Comparison of ENCODE assay signal across 25 cellular contexts in genomic region chr20:58223358-58223941, GRCh38. TPM values are rescaled to one million over a fixed set of nuclear protein-coding genes. Genes with fewer than 3 reads are reported as not detected.
DNase-seq lines count a peak whose midpoint lies in the region; ATAC-seq lines count a peak whose summit lies in the region.
"Had no signal": no experiment of that assay in that cellular context is flagged by ENCODE, and none has a peak within 500 bp of the region (broad histone marks: within the 10 kb centered on the region; RNA-seq: fewer than 3 reads in every experiment).

No MANE protein-coding gene starts in this region.

- peaks cover 17% of the 10 kb centered on the region for H3K4me1 Mint-ChIP-seq in activated CD4-positive, alpha-beta memory T cell treated with anti-CD3 and anti-CD28 coated beads for 36 hours (ENCODE audit: low read depth)
- H3K4me1 Mint-ChIP-seq in activated CD4-positive, alpha-beta memory T cell treated with anti-CD3 and anti-CD28 coated beads, Interleukin-2, amount 10 ng/mL, durations not matched to agents 7 days and 5 days = no peaks in the 10 kb centered on the region
- H3K4me1 Mint-ChIP-seq in activated T-helper 2 cell treated with anti-CD3 and anti-CD28 coated beads, Interferon-gamma antibody, Interleukin-2, Interleukin-4, amounts not matched to agents 10 μg/mL and 5 μg/mL and 100 μg/mL, durations not matched to agents 14 hours and 24 hours and 36 hours (ENCODE audit: low read depth) = peaks cover 32% of the 10 kb centered on the region
- peaks cover 13% of the 10 kb centered on the region for H3K4me1 Mint-ChIP-seq in stimulated activated naive CD8-positive, alpha-beta T cell treated with anti-CD3 and anti-CD28 coated beads, Interleukin-15, amount 100 ng/mL, for 72 hours

- no peak overlapping the region for H3K4me3 Mint-ChIP-seq in activated CD4-positive, alpha-beta memory T cell treated with anti-CD3 and anti-CD28 coated beads for 36 hours
- H3K4me3 Mint-ChIP-seq in activated CD4-positive, alpha-beta memory T cell treated with anti-CD3 and anti-CD28 coated beads, Interleukin-2, amount 10 ng/mL, durations not matched to agents 7 days and 5 days = no peak overlapping the region
- H3K4me3 Mint-ChIP-seq in activated T-helper 2 cell treated with anti-CD3 and anti-CD28 coated beads, Interferon-gamma antibody, Interleukin-2, Interleukin-4, amounts not matched to agents 10 μg/mL and 5 μg/mL and 100 μg/mL, durations not matched to agents 14 hours and 24 hours and 36 hours (ENCODE audit: low read depth) = no peak overlapping the region
- no peak overlapping the region for H3K4me3 Mint-ChIP-seq in stimulated activated naive CD8-positive, alpha-beta T cell treated with anti-CD3 and anti-CD28 coated beads, Interleukin-15, amount 100 ng/mL, for 72 hours
- H3K4me3 Mint-ChIP-seq: CD8-positive, alpha-beta memory T cell; IgD-negative memory B cell had no signal

- peaks cover 6% of the 10 kb centered on the region for H3K36me3 Mint-ChIP-seq in activated CD4-positive, alpha-beta memory T cell treated with anti-CD3 and anti-CD28 coated beads for 36 hours
- peaks cover 13% of the 10 kb centered on the region for H3K36me3 Mint-ChIP-seq in activated CD4-positive, alpha-beta memory T cell treated with anti-CD3 and anti-CD28 coated beads, Interleukin-2, amount 10 ng/mL, durations not matched to agents 7 days and 5 days (ENCODE audit: low read depth)
- H3K36me3 Mint-ChIP-seq in activated T-helper 2 cell treated with anti-CD3 and anti-CD28 coated beads, Interferon-gamma antibody, Interleukin-2, Interleukin-4, amounts not matched to agents 10 μg/mL and 5 μg/mL and 100 μg/mL, durations not matched to agents 14 hours and 24 hours and 36 hours (ENCODE audit: low read depth) = peaks cover 16% of the 10 kb centered on the region

- H3K27ac Mint-ChIP-seq in activated CD4-positive, alpha-beta memory T cell treated with anti-CD3 and anti-CD28 coated beads for 36 hours = no peak overlapping the region
- H3K27ac Mint-ChIP-seq in activated CD4-positive, alpha-beta memory T cell treated with anti-CD3 and anti-CD28 coated beads, Interleukin-2, amount 10 ng/mL, durations not matched to agents 7 days and 5 days = no peak overlapping the region
- H3K27ac Mint-ChIP-seq in activated T-helper 2 cell treated with anti-CD3 and anti-CD28 coated beads, Interferon-gamma antibody, Interleukin-2, Interleukin-4, amounts not matched to agents 10 μg/mL and 5 μg/mL and 100 μg/mL, durations not matched to agents 14 hours and 24 hours and 36 hours = peak overlapping the region; percentile 31
- H3K27ac Mint-ChIP-seq in stimulated activated naive CD8-positive, alpha-beta T cell treated with anti-CD3 and anti-CD28 coated beads, Interleukin-15, amount 100 ng/mL, for 72 hours = no peak overlapping the region
- H3K27ac Mint-ChIP-seq: CD8-positive, alpha-beta memory T cell; IgD-negative memory B cell had no signal

- CTCF ChIA-PET in activated CD4-positive, alpha-beta memory T cell treated with anti-CD3 and anti-CD28 coated beads for 36 hours (lab: Charles Lee) = interaction anchor here (1.4 to 2.9 kb wide), 2 partner anchors 12 to 604 kb away, joined by 3 to 31 read pairs; partner anchors contain the start of gene ZBP1
- CTCF ChIA-PET in activated CD4-positive, alpha-beta memory T cell treated with anti-CD3 and anti-CD28 coated beads, Interleukin-2, amount 10 ng/mL, durations not matched to agents 7 days and 5 days (lab: Charles Lee) = no interaction called here

- H3K9me3 Mint-ChIP-seq in activated CD4-positive, alpha-beta memory T cell treated with anti-CD3 and anti-CD28 coated beads for 36 hours = peaks cover 9% of the 10 kb centered on the region
- H3K9me3 Mint-ChIP-seq in activated CD4-positive, alpha-beta memory T cell treated with anti-CD3 and anti-CD28 coated beads, Interleukin-2, amount 10 ng/mL, durations not matched to agents 7 days and 5 days = peaks cover 9% of the 10 kb centered on the region
- peaks cover 28% of the 10 kb centered on the region for H3K9me3 Mint-ChIP-seq in activated T-helper 2 cell treated with anti-CD3 and anti-CD28 coated beads, Interferon-gamma antibody, Interleukin-2, Interleukin-4, amounts not matched to agents 10 μg/mL and 5 μg/mL and 100 μg/mL, durations not matched to agents 14 hours and 24 hours and 36 hours
- peaks cover 6 to 17% of the 10 kb centered on the region in 2 donors for H3K9me3 Mint-ChIP-seq in stimulated activated naive CD8-positive, alpha-beta T cell treated with anti-CD3 and anti-CD28 coated beads, Interleukin-15, amount 100 ng/mL, for 72 hours

- POLR2A ChIA-PET in activated CD4-positive, alpha-beta memory T cell treated with anti-CD3 and anti-CD28 coated beads for 36 hours (lab: Charles Lee) = interaction anchor here (0.6 to 1.6 kb wide), 2 partner anchors 428 to 604 kb away, joined by 3 to 4 read pairs; partner anchors contain the start of gene STX16
- POLR2A ChIA-PET in activated CD4-positive, alpha-beta memory T cell treated with anti-CD3 and anti-CD28 coated beads, Interleukin-2, amount 10 ng/mL, durations not matched to agents 7 days and 5 days (lab: Charles Lee) = no interaction called here

- peaks cover 58% of the 10 kb centered on the region for H3K27me3 Mint-ChIP-seq in activated CD4-positive, alpha-beta memory T cell treated with anti-CD3 and anti-CD28 coated beads for 36 hours
- H3K27me3 Mint-ChIP-seq in activated CD4-positive, alpha-beta memory T cell treated with anti-CD3 and anti-CD28 coated beads, Interleukin-2, amount 10 ng/mL, durations not matched to agents 7 days and 5 days = peaks cover 61% of the 10 kb centered on the region
- peaks cover 36% of the 10 kb centered on the region for H3K27me3 Mint-ChIP-seq in activated T-helper 2 cell treated with anti-CD3 and anti-CD28 coated beads, Interferon-gamma antibody, Interleukin-2, Interleukin-4, amounts not matched to agents 10 μg/mL and 5 μg/mL and 100 μg/mL, durations not matched to agents 14 hours and 24 hours and 36 hours (ENCODE audit: low read depth)
- peaks cover 80% of the 10 kb centered on the region for H3K27me3 Mint-ChIP-seq in stimulated activated naive CD8-positive, alpha-beta T cell treated with anti-CD3 and anti-CD28 coated beads, Interleukin-15, amount 100 ng/mL, for 72 hours

- peak; percentile 56 for ATAC-seq in stimulated activated naive CD8-positive, alpha-beta T cell treated with anti-CD3 and anti-CD28 coated beads, Interleukin-15, amount 100 ng/mL, for 72 hours
- ATAC-seq: GM12878 had no signal

- peak; percentile 59 for DNase-seq in activated CD4-positive, alpha-beta memory T cell treated with anti-CD3 and anti-CD28 coated beads for 36 hours
- DNase-seq in activated CD4-positive, alpha-beta memory T cell treated with anti-CD3 and anti-CD28 coated beads, Interleukin-2, amount 10 ng/mL, durations not matched to agents 7 days and 5 days = no peak
- DNase-seq in stimulated activated CD4-positive, alpha-beta T cell treated with anti-CD3 and anti-CD28 coated beads, Interleukin-1b, Interleukin-23, amount 100 ng/mL, for 48 hours = peak; percentile 54
- DNase-seq in stimulated activated CD4-positive, alpha-beta T cell treated with anti-CD3 and anti-CD28 coated beads, Interleukin-2, amount 100 ng/mL, for 24 hours = no peak
- no peak for DNase-seq in activated T-helper 2 cell treated with anti-CD3 and anti-CD28 coated beads, Interferon-gamma antibody, Interleukin-2, Interleukin-4, amounts not matched to agents 10 μg/mL and 5 μg/mL and 100 μg/mL, durations not matched to agents 14 hours and 24 hours and 36 hours (ENCODE audit: low spot score)
- no peak for DNase-seq in stimulated activated naive CD8-positive, alpha-beta T cell treated with anti-CD3 and anti-CD28 coated beads, Interleukin-15, amount 100 ng/mL, for 72 hours
- DNase-seq in HT-29 (ENCODE audit: low spot score) (no peak), NCI-H82 (lab: John Stamatoyannopoulos, UW) (no peak)
- DNase-seq: CD8-positive, alpha-beta memory T cell; DMS53; EL; HCEC 1CT; Kasumi-1; MM.1S; NCI-H1092; NCI-H1436 treated with DMSO at 0.1 percent for 48 hours; NCI-H2029; NCI-H2171; NCI-H446; NCI-H526 treated with DMSO at 0.1 percent for 48 hours; Right ventricle myocardium superior had no signal

- intact Hi-C loops in activated CD4-positive, alpha-beta memory T cell treated with anti-CD3 and anti-CD28 coated beads for 36 hours (cut with micrococcal nuclease) = loop anchor here (5.0 kb wide), 1 partner anchor 84 kb away; the partner anchor contains the start of gene RAB22A
- intact Hi-C loops in activated T-helper 2 cell treated with anti-CD3 and anti-CD28 coated beads, Interferon-gamma antibody, Interleukin-2, Interleukin-4, amounts not matched to agents 10 μg/mL and 5 μg/mL and 100 μg/mL, durations not matched to agents 14 hours and 24 hours and 36 hours (cut with micrococcal nuclease) = no loop called here

RNA-seq across cellular contexts. Expression of gene ANKRD60, which starts 5.0 kb away (rescaled TPM):
- not detected for total RNA-seq in activated CD4-positive, alpha-beta memory T cell treated with anti-CD3 and anti-CD28 coated beads for 36 hours
- total RNA-seq in activated CD4-positive, alpha-beta memory T cell treated with anti-CD3 and anti-CD28 coated beads, Interleukin-2, amount 10 ng/mL, durations not matched to agents 7 days and 5 days = not detected
- not detected in 2 replicates for total RNA-seq in activated T-helper 2 cell treated with anti-CD3 and anti-CD28 coated beads, Interferon-gamma antibody, Interleukin-2, Interleukin-4, amounts not matched to agents 10 μg/mL and 5 μg/mL and 100 μg/mL, durations not matched to agents 14 hours and 24 hours and 36 hours
- total RNA-seq in HT-29 (2014; rRNA removed; shearing (Covaris generic)) = not detected in 2 replicates
- total RNA-seq: A673; CD8-positive, alpha-beta memory T cell; GM12878; OCI-LY7; Right ventricle myocardium superior had no signal

Comparison
In these comparisons a context has a peak if more than half of its experiments do, and no peak if none do; other contexts are left out.
1. DNase-seq: peak in activated CD4-positive, alpha-beta memory T cell treated with anti-CD3 and anti-CD28 coated beads for 36 hours (single experiment) and stimulated activated CD4-positive, alpha-beta T cell treated with anti-CD3 and anti-CD28 coated beads, Interleukin-1b, Interleukin-23, amount 100 ng/mL, for 48 hours (single experiment); none in activated CD4-positive, alpha-beta memory T cell treated with anti-CD3 and anti-CD28 coated beads, Interleukin-2, amount 10 ng/mL, durations not matched to agents 7 days and 5 days (single experiment), stimulated activated CD4-positive, alpha-beta T cell treated with anti-CD3 and anti-CD28 coated beads, Interleukin-2, amount 100 ng/mL, for 24 hours (0 of 2), activated T-helper 2 cell treated with anti-CD3 and anti-CD28 coated beads, Interferon-gamma antibody, Interleukin-2, Interleukin-4, amounts not matched to agents 10 μg/mL and 5 μg/mL and 100 μg/mL, durations not matched to agents 14 hours and 24 hours and 36 hours (single experiment), stimulated activated naive CD8-positive, alpha-beta T cell treated with anti-CD3 and anti-CD28 coated beads, Interleukin-15, amount 100 ng/mL, for 72 hours (0 of 2), HT-29 (single experiment) and NCI-H82 (single experiment).